8 cellular contexts compared by ENCODE assay signal in the genomic region with DNA sequence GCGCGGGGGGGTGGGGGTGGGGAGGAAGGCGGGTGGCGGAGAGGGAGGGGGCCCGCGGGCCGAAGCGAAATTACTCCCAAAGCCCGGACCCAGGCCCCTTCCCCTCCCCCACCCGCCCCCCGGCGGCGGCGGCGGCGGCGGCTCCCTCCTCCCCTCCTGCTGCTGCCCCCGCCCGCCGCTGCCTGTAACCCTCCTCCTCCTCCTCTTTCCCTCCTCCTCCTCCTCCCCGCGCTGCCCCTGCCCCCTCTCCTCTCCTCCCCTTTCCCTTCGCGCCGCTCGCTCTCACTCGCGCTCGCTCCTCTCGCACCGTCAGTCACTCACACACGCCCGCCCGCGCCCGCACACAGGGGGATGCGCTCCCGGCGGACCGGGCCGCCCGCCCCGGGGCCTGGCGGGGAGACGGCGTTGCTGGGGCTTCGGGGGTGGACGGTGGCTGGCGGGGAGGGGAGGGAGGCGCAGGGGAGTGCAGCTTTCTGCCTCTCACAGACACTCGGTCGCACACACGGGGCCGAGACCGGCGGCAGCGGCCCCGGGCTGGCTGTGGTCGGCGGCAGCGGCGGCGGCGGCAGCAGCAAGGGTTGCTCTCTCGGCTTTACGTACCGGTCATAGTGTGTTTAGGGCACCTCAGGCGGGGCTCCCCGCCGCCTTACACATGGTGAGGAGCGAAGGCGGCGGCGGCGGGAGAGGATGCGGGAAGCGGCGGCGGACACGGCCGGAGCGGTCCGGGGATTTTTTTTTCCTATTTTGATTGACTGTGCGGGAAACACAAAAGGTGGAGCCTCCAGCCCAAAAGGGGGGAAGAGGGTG. TPM values are rescaled to one million over a fixed set of nuclear protein-coding genes. Genes with fewer than 3 reads are reported as not detected.
DNase-seq lines count a peak whose midpoint lies in the region; ATAC-seq, FAIRE-seq and TF ChIP-seq lines count a peak whose summit lies in the region.

No MANE protein-coding gene starts in this region.

- DNase-seq in BJ (ENCODE audit: low read depth) (no peak), HTR-8/SVneo (ENCODE audit: insufficient read length, low spot score) (peak; percentile 60), PC-3 (peak; percentile 77)
- peak; percentile 81 to 86 for DNase-seq in activated T-cell treated with anti-CD3 and anti-CD28 coated beads, Interleukin-2, amount 50 U/mL, for 48 hours
- DNase-seq in stimulated activated CD8-positive, alpha-beta memory T cell treated with anti-CD3 and anti-CD28 coated beads, Interleukin-7, amount 100 ng/mL, for 48 hours (ENCODE audit: extremely low read depth in 1 of 2, low read depth in 1 of 2), result peak; percentile 66 to 79

- H2AFZ ChIP-seq in PC-3 (ENCODE audit: low read length), result peak overlapping the region; percentile 67

- H3K27ac ChIP-seq in PC-3 (ENCODE audit: low read length) (peak overlapping the region; percentile 95), muscle layer of duodenum (ENCODE audit: low read length) (peak overlapping the region; percentile 77)

- no peaks in the 10 kb centered on the region for H3K27me3 ChIP-seq in BJ (ENCODE audit: control insufficient read depth, insufficient read depth, low read length)
- H3K27me3 ChIP-seq in PC-3 (ENCODE audit: low read length), result no peaks in the 10 kb centered on the region
- H3K27me3 ChIP-seq in muscle layer of duodenum (ENCODE audit: low read depth, low read length), result no peaks in the 10 kb centered on the region

- peak overlapping the region; percentile 85 for H3K4me2 ChIP-seq in PC-3 (ENCODE audit: low read length)

- no peaks in the 10 kb centered on the region for H3K9me3 ChIP-seq in PC-3 (ENCODE audit: low read length)
- peaks cover 0 to 5% of the 10 kb centered on the region in 2 donors for H3K9me3 ChIP-seq in muscle layer of duodenum (ENCODE audit: control insufficient read depth in 1 of 2, low read length in 2 of 2)

- H3F3A ChIP-seq in PC-3 (ENCODE audit: low read length, unreplicated experiment), result no peaks in the 10 kb centered on the region

- TF ChIP-seq CTCF in BJ (IDR thresholded peaks at IDR 0.05; ENCODE audit: insufficient read depth, low read depth, low read length), result no peak
- TF ChIP-seq CTCF in PC-3 (conservative IDR thresholded peaks at IDR 0.05; ENCODE audit: low read depth, low read length), result no peak

- H3K4me3 ChIP-seq in BJ (ENCODE audit: low read depth, low read length) (peak overlapping the region; percentile 93), PC-3 (ENCODE audit: low read length) (peak overlapping the region; percentile 82), muscle layer of duodenum (ENCODE audit: low read depth in 1 of 2, low read length in 2 of 2) (peak overlapping the region; percentile 87)

- ATAC-seq in GM19324 (IDR thresholded peaks at IDR 0.05; ENCODE audit: low FRiP score, unreplicated experiment) (peak; percentile 28), PC-3 (peak; percentile 45), esophagus mucosa (peak; percentile 81)

- CTCF ChIA-PET in BJ (lab: Yijun Ruan, JAX) (no interaction called here), PC-3 (lab: Charles Lee) (no interaction called here)

- BruUV-seq in PC-3 (replicated peaks; lab: Mats Ljungman, UMichigan), result no TSS peak

- H3K4me1 ChIP-seq in PC-3 (ENCODE audit: insufficient read depth, low read length) (peaks cover 32% of the 10 kb centered on the region), muscle layer of duodenum (ENCODE audit: control insufficient read depth in 1 of 2, insufficient read depth in 2 of 2, low read length in 2 of 2) (peaks cover 5 to 28% of the 10 kb centered on the region in 2 donors)

- FAIRE-seq in HTR-8/SVneo (lab: Jason Lieb, UNC), result peak; percentile 89

- intact Hi-C loops in PC-3 (cut with micrococcal nuclease), result loop anchor here (5.0 to 10.0 kb wide), 4 partner anchors 153 to 1200 kb away; a partner anchor contains a TSS

- POLR2A ChIA-PET in BJ (lab: Charles Lee) (interaction anchor here (0.6 to 0.7 kb wide), 2 partner anchors 21 to 94 kb away, joined by 3 to 6 read pairs; no protein-coding TSS in a partner anchor), PC-3 (lab: Charles Lee; ENCODE audit: unreplicated experiment) (interaction anchor here (0.6 to 0.7 kb wide), 2 partner anchors 156 to 377 kb away, joined by 3 to 5 read pairs; no protein-coding TSS in a partner anchor)

- peak overlapping the region; percentile 99 for H3K9ac ChIP-seq in PC-3 (ENCODE audit: low read length)

- H3K79me2 ChIP-seq in PC-3 (ENCODE audit: low read length), result peaks cover 46% of the 10 kb centered on the region

- H4K20me1 ChIP-seq in PC-3 (ENCODE audit: low read length), result peaks cover 20% of the 10 kb centered on the region

- H3K36me3 ChIP-seq in BJ (ENCODE audit: control insufficient read depth, insufficient read depth, low read length) (no peaks in the 10 kb centered on the region), PC-3 (ENCODE audit: low read depth, low read length) (0 out of 2 replicates have a peak, but pooled peaks cover 12% of the 10 kb centered on the region), muscle layer of duodenum (ENCODE audit: control insufficient read depth in 1 of 2, insufficient read depth in 2 of 2, low read length in 2 of 2) (peaks cover 0 to 5% of the 10 kb centered on the region in 2 donors)

- no peaks in the 10 kb centered on the region for H3K9me2 ChIP-seq in PC-3 (replicated peaks; ENCODE audit: low read length)

RNA-seq across cellular contexts. Expression of a gene that starts 0.4 kb away (rescaled TPM):
- 33.2 and 50.0 TPM in 2 replicates for polyA plus RNA-seq in BJ (2011; rRNA removed)
- 41.2 and 44.3 TPM in 2 replicates for polyA minus RNA-seq in BJ (2011; rRNA and poly(A)+ RNA removed)
- 82.2 and 117 TPM in 2 replicates for total RNA-seq in PC-3 (2014; rRNA removed)
- 51.1 TPM for total RNA-seq in esophagus mucosa

Comparison
In these comparisons a context has a peak if more than half of its experiments do, and no peak if none do; other contexts are left out.
1. ATAC-seq: peak in every context shown above with its lines; median percentile 81 in esophagus mucosa; 45 in PC-3; 28 in GM19324.